ENCODE assay signal across 15 cellular contexts in the genomic region with DNA sequence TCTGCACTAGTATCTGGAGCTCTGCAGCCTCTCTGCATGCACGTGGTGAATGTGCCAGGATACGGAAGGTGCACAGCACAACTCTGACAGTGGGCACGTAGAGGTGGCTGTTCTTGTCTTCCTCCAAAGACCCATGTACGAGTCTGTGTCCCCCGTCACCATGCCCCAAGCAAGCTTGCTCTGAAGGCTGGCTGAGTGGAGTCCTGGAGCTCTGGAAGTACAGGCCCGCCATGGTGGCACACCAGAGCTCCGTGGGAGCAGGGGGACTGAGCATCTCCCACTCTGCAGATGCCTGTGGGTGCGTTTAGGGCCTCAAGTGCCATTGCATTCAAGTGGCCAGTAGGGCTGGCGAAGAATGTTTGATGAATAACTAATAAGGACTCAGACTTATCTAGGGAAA. TPM values are rescaled to one million over a fixed set of nuclear protein-coding genes. Genes with fewer than 3 reads are reported as not detected.
A peak's percentile ranks its signal among the peaks of the same experiment; 100 is the strongest.
DNase-seq lines count a peak whose midpoint lies in the region; ATAC-seq lines count a peak whose summit lies in the region.
"Had no signal": no experiment of that assay in that cellular context is flagged by ENCODE, and none has a peak within 500 bp of the region (broad histone marks: within the 10 kb centered on the region; RNA-seq: fewer than 3 reads in every experiment).

No MANE protein-coding gene starts in this region.

- no peaks in the 10 kb centered on the region for H3K27me3 Mint-ChIP-seq in activated T-cell treated with anti-CD3 and anti-CD28 coated beads, Interleukin-2, amount 50 U/mL, for 72 hours (ENCODE audit: low read depth)
- no peaks in the 10 kb centered on the region for H3K27me3 Mint-ChIP-seq in T-helper 17 cell

- no peak for ATAC-seq in activated T-cell treated with anti-CD3 and anti-CD28 coated beads, Interleukin-2, amount 50 U/mL, for 72 hours (replicated peaks in 1 of 2)
- ATAC-seq in T-helper 17 cell (no peak), GM18517 (IDR thresholded peaks at IDR 0.05; ENCODE audit: unreplicated experiment) (no peak)
- no peak for ATAC-seq in stimulated activated effector memory CD8-positive, alpha-beta T cell treated with anti-CD3 and anti-CD28 coated beads, Interleukin-12 subunit alpha, Interleukin-12 subunit beta, amount 100 ng/mL, for 72 hours

- peaks cover 3% of the 10 kb centered on the region for H3K9me3 ChIP-seq in T-helper 17 cell (ENCODE audit: control insufficient read depth, low read length, poor library complexity, severe bottlenecking)

- peak overlapping the region; percentile 30 for H3K27ac Mint-ChIP-seq in activated T-cell treated with anti-CD3 and anti-CD28 coated beads, Interleukin-2, amount 50 U/mL, for 72 hours
- H3K27ac Mint-ChIP-seq in T-helper 17 cell: peak overlapping the region; percentile 21
- H3K27ac Mint-ChIP-seq in stimulated activated effector memory CD8-positive, alpha-beta T cell treated with anti-CD3 and anti-CD28 coated beads, Interleukin-12 subunit alpha, Interleukin-12 subunit beta, amount 100 ng/mL, for 72 hours: peak overlapping the region; percentile 46

- no peaks in the 10 kb centered on the region for H3K9me3 Mint-ChIP-seq in activated T-cell treated with anti-CD3 and anti-CD28 coated beads, Interleukin-2, amount 50 U/mL, for 72 hours
- no peaks in the 10 kb centered on the region for H3K9me3 Mint-ChIP-seq in stimulated activated effector memory CD8-positive, alpha-beta T cell treated with anti-CD3 and anti-CD28 coated beads, Interleukin-12 subunit alpha, Interleukin-12 subunit beta, amount 100 ng/mL, for 72 hours

- H3K4me3 Mint-ChIP-seq in activated T-cell treated with anti-CD3 and anti-CD28 coated beads, Interleukin-2, amount 50 U/mL, for 72 hours: no peak overlapping the region
- H3K4me3 Mint-ChIP-seq in T-helper 17 cell: no peak overlapping the region
- H3K4me3 Mint-ChIP-seq in stimulated activated effector memory CD8-positive, alpha-beta T cell treated with anti-CD3 and anti-CD28 coated beads, Interleukin-12 subunit alpha, Interleukin-12 subunit beta, amount 100 ng/mL, for 72 hours: no peak overlapping the region

- DNase-seq in activated T-cell treated with anti-CD3 and anti-CD28 coated beads, Interleukin-2, amount 50 U/mL, for 72 hours: no peak
- no peak for DNase-seq in activated T-cell treated with anti-CD3 and anti-CD28 coated beads, Interleukin-2, amount 50 U/mL, for 48 hours
- DNase-seq in T-helper 17 cell (no peak), DMS114 treated with DMSO at 0.1 percent for 48 hours (lab: John Stamatoyannopoulos, UW; ENCODE audit: unreplicated experiment) (no peak), NCI-H2227 (lab: John Stamatoyannopoulos, UW; ENCODE audit: unreplicated experiment) (no peak)
- DNase-seq in stimulated activated effector memory CD8-positive, alpha-beta T cell treated with anti-CD3 and anti-CD28 coated beads, Interleukin-12 subunit alpha, Interleukin-12 subunit beta, amount 100 ng/mL, for 72 hours (ENCODE audit: low spot score in 2 of 2): no peak
- DNase-seq: NCI-H1105, NCI-H2081, NCI-H2171, NCI-H526, OCI-M1, Right ventricle myocardium superior had no signal

- H3K36me3 Mint-ChIP-seq in activated T-cell treated with anti-CD3 and anti-CD28 coated beads, Interleukin-2, amount 50 U/mL, for 72 hours (ENCODE audit: insufficient read depth in 2 of 2): peaks cover 11 to 24% of the 10 kb centered on the region in 2 donors
- peaks cover 10% of the 10 kb centered on the region for H3K36me3 Mint-ChIP-seq in T-helper 17 cell (ENCODE audit: low read depth)
- H3K36me3 Mint-ChIP-seq in stimulated activated effector memory CD8-positive, alpha-beta T cell treated with anti-CD3 and anti-CD28 coated beads, Interleukin-12 subunit alpha, Interleukin-12 subunit beta, amount 100 ng/mL, for 72 hours: peaks cover 70% of the 10 kb centered on the region

- peak overlapping the region; percentile 13 for H3K27ac ChIP-seq in cingulate gyrus (ENCODE audit: low read depth, low read length)
- H3K27ac ChIP-seq: KMS-11 had no signal

- H3K4me1 Mint-ChIP-seq in activated T-cell treated with anti-CD3 and anti-CD28 coated beads, Interleukin-2, amount 50 U/mL, for 72 hours (ENCODE audit: low read depth): no peaks in the 10 kb centered on the region
- peaks cover 4% of the 10 kb centered on the region for H3K4me1 Mint-ChIP-seq in T-helper 17 cell
- no peaks in the 10 kb centered on the region for H3K4me1 Mint-ChIP-seq in stimulated activated effector memory CD8-positive, alpha-beta T cell treated with anti-CD3 and anti-CD28 coated beads, Interleukin-12 subunit alpha, Interleukin-12 subunit beta, amount 100 ng/mL, for 72 hours

RNA-seq across cellular contexts. Expression of gene BCCIP, which starts 17.1 kb away (rescaled TPM):
- 10 to 100 TPM; 56.8 to 72.6 TPM for total RNA-seq in activated T-cell treated with anti-CD3 and anti-CD28 coated beads, Interleukin-2, amount 50 U/mL, for 72 hours
- total RNA-seq in T-helper 17 cell: 10 to 100 TPM; 43.2 to 44.9 TPM

RNA-seq across cellular contexts. Expression of gene UROS, which starts 17.3 kb away (rescaled TPM):
- total RNA-seq in activated T-cell treated with anti-CD3 and anti-CD28 coated beads, Interleukin-2, amount 50 U/mL, for 72 hours: 10 to 100 TPM; 31.6 to 35.4 TPM
- total RNA-seq in T-helper 17 cell: 10 to 100 TPM; 29.0 to 30.7 TPM

RNA-seq across cellular contexts. Expression of gene DHX32, which starts 40.7 kb away (rescaled TPM):
- 10 to 100 TPM; 24.4 to 34.4 TPM for total RNA-seq in activated T-cell treated with anti-CD3 and anti-CD28 coated beads, Interleukin-2, amount 50 U/mL, for 72 hours
- 1 to 10 TPM; 5.8 to 6.4 TPM for total RNA-seq in T-helper 17 cell

RNA-seq across cellular contexts. Expression of gene FANK1, which starts 56.0 kb away (rescaled TPM):
- 1 to 10 TPM in 1 of 2 donors, not detected in 1; 1.1 TPM for total RNA-seq in activated T-cell treated with anti-CD3 and anti-CD28 coated beads, Interleukin-2, amount 50 U/mL, for 72 hours
- 1 to 10 TPM in 1 of 2 donors, under 1 TPM in 1; 0.60 to 4.5 TPM for total RNA-seq in T-helper 17 cell
